In the genomic region with DNA sequence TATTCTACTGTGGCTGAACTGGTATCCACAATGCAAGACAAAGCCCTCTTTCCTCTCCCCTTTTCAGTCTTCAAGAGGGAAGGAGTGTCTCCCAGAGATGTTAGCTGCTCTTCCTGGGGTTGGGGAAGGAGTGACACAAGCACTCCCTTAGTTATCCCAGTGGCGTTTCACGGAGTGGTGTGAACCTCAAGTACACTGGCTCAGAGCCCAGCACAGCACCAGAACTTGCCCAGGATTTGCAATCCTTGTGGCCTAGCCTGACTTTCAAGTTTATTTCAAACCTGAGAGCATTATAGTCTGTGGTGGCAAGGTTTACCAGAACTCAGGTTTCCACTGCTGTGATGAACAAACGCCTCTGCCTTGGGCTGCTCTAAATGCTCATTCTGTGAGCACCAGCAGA, we compare ENCODE assay signal across 13 cellular contexts.
"Had no signal": no experiment of that assay in that cellular context is flagged by ENCODE, and none has a peak within 500 bp of the region (broad histone marks: within the 10 kb centered on the region; RNA-seq: fewer than 3 reads in every experiment).

No MANE protein-coding gene starts in this region.

- H3K27me3 ChIP-seq: hepatocyte, transverse colon had no signal

- H3K4me3 Mint-ChIP-seq: activated naive CD4-positive, alpha-beta T cell treated with anti-CD3 and anti-CD28 coated beads, Interleukin-2, amount 50 U/mL, for 24 hours; natural killer cell had no signal

- H3K79me2 ChIP-seq: hepatocyte had no signal

- DNase-seq: activated CD4-positive, alpha-beta T cell treated with anti-CD3 and anti-CD28 coated beads, Interleukin-2, amount 50 U/mL, for 4 hours; activated T-cell treated with anti-CD3 and anti-CD28 coated beads, Interleukin-2, amount 50 U/mL, for 1 hour; amniotic stem cell; natural killer cell; occipital lobe; psoas muscle; stimulated activated CD4-positive, alpha-beta T cell treated with anti-CD3 and anti-CD28 coated beads, Interleukin-4, amount 100 ng/mL, for 4 hours; T-helper 2 cell; transverse colon had no signal

- H3K27me3 Mint-ChIP-seq: activated naive CD4-positive, alpha-beta T cell treated with anti-CD3 and anti-CD28 coated beads, Interleukin-2, amount 50 U/mL, for 24 hours had no signal

- H3K9me3 Mint-ChIP-seq: activated naive CD4-positive, alpha-beta T cell treated with anti-CD3 and anti-CD28 coated beads, Interleukin-2, amount 50 U/mL, for 24 hours had no signal

- H3K27ac Mint-ChIP-seq: activated naive CD4-positive, alpha-beta T cell treated with anti-CD3 and anti-CD28 coated beads, Interleukin-2, amount 50 U/mL, for 24 hours; natural killer cell had no signal

- H3K27ac ChIP-seq: hepatocyte, psoas muscle, transverse colon had no signal

- H3K36me3 Mint-ChIP-seq: natural killer cell had no signal

- FAIRE-seq: TTC549 had no signal

- H3K4me2 ChIP-seq: hepatocyte had no signal

- H2AFZ ChIP-seq: hepatocyte had no signal

- H3K9me3 ChIP-seq: mucosa of descending colon, psoas muscle, transverse colon had no signal

- H3K36me3 ChIP-seq: transverse colon had no signal

- H3K4me1 Mint-ChIP-seq: activated naive CD4-positive, alpha-beta T cell treated with anti-CD3 and anti-CD28 coated beads, Interleukin-2, amount 50 U/mL, for 24 hours; natural killer cell had no signal

- H3K4me1 ChIP-seq: psoas muscle, transverse colon had no signal

- H3K4me3 ChIP-seq: hepatocyte, mucosa of descending colon, psoas muscle, transverse colon had no signal
